ENCODE assay signal across 8 cellular contexts in the genomic region with DNA sequence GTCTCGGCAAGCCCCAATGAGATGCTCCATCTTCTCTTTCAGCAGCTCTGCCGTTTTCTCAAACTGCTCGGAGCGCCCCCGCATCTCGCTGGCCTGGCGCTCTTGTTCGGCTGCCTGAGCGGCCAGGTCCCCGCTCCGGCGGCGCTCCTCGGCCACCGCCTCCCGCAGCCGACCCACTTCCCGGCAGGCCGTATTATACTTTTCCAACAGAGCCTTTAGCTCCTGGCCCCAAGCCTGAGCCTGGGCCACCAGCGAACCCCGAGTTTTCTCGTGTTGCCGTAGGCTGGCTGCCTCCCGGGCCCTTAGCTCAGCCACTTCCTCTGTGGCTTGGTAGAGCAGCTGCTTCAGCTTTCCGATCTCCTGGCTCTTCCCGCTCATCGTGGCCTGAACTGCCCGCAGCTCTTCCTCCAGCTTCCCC. TPM values are rescaled to one million over a fixed set of nuclear protein-coding genes. Genes with fewer than 3 reads are reported as not detected.
A peak's percentile ranks its signal among the peaks of the same experiment; 100 is the strongest.
DNase-seq lines count a peak whose midpoint lies in the region; ATAC-seq and TF ChIP-seq lines count a peak whose summit lies in the region.

No MANE protein-coding gene starts in this region.

- peak overlapping the region in 7 of 8 donors; percentile 45 to 76 (median 68) for H3K27ac ChIP-seq in spleen

- H3K4me1 ChIP-seq in spleen = peaks cover 0 to 28% (median 16%) of the 10 kb centered on the region in 6 donors

- no peak for TF ChIP-seq CTCF in spleen (IDR thresholded peaks at IDR 0.05 in 8 of 11, conservative IDR thresholded peaks at IDR 0.05 in 3 of 11)

- peaks cover 0 to 12% (median 0%) of the 10 kb centered on the region in 7 donors for H3K27me3 ChIP-seq in spleen (replicated peaks in 1 of 7)

- intact Hi-C loops in spleen (cut with DNase I; ENCODE audit: low total_unique reads) = no loop called here

- peak overlapping the region; percentile 84 for H3K27ac Mint-ChIP-seq in T-helper 17 cell

- TF ChIP-seq POLR2A in spleen (IDR thresholded peaks at IDR 0.05) = no peak

- H3K27me3 Mint-ChIP-seq in T-helper 17 cell = peaks cover 32% of the 10 kb centered on the region

- H3K4me3 ChIP-seq in spleen = peak overlapping the region; percentile 8 to 59 (median 33)

- peak overlapping the region; percentile 84 for H3K4me3 Mint-ChIP-seq in T-helper 17 cell

- 1 to 6% (median 4%) methylated on average over 17 to 28 of the region's 28 CpGs for WGBS in spleen, 5 donors

- DNase-seq in EH (ENCODE audit: low read depth) = peak; percentile 61
- DNase-seq in T-helper 17 cell = peak in 2 of 3 donors; percentile 16 to 18
- DNase-seq in central memory CD4-positive, alpha-beta T cell = peak; percentile 20
- peak; percentile 64 for DNase-seq in islet precursor cell
- peak; percentile 91 for DNase-seq in spleen
- no peak for DNase-seq in HT-29 (ENCODE audit: low spot score)
- DNase-seq in NCI-H2171 treated with DMSO at 0.1 percent for 48 hours (lab: John Stamatoyannopoulos, UW) = no peak
- no peak for DNase-seq in NCI-H82 (lab: John Stamatoyannopoulos, UW)

- H3K9me3 ChIP-seq in T-helper 17 cell (ENCODE audit: control insufficient read depth, low read length, poor library complexity, severe bottlenecking) = no peaks in the 10 kb centered on the region
- no peaks in the 10 kb centered on the region for H3K9me3 ChIP-seq in spleen

- H3K4me1 Mint-ChIP-seq in T-helper 17 cell = peaks cover 18% of the 10 kb centered on the region

- ATAC-seq in T-helper 17 cell = peak; percentile 86

- no peaks in the 10 kb centered on the region for H3K36me3 ChIP-seq in spleen

- H3K36me3 Mint-ChIP-seq in T-helper 17 cell (ENCODE audit: low read depth) = no peaks in the 10 kb centered on the region

RNA-seq across cellular contexts. Expression of gene PIAS3, which starts 13.1 kb away (rescaled TPM):
- 10 to 100 TPM; 19.0 to 20.0 TPM for total RNA-seq in T-helper 17 cell
- 10 to 100 TPM; 20.1 to 29.5 (median 26.2) TPM for total RNA-seq in spleen
- 10 to 100 TPM; 10.1 to 16.9 (median 11.7) TPM for polyA plus RNA-seq in spleen
- total RNA-seq in HT-29 (2014; rRNA removed; shearing (Covaris generic)) = 15.8 and 25.2 TPM in 2 replicates

RNA-seq across cellular contexts. Expression of gene ANKRD35, which starts 13.7 kb away (rescaled TPM):
- not detected for total RNA-seq in T-helper 17 cell
- total RNA-seq in spleen = 1 to 10 TPM in 1 of 7 donors, under 1 TPM in 6; 0.26 to 1.3 (median 0.47) TPM
- under 1 TPM; 0.38 to 0.65 (median 0.57) TPM for polyA plus RNA-seq in spleen
- 0.29 and 0.46 TPM in 2 replicates for total RNA-seq in HT-29 (2014; rRNA removed; shearing (Covaris generic))

RNA-seq across cellular contexts. Expression of gene NUDT17, which starts 26.6 kb away (rescaled TPM):
- total RNA-seq in T-helper 17 cell = 1 to 10 TPM; 2.1 to 2.2 TPM
- total RNA-seq in spleen = 1 to 10 TPM; 4.3 to 7.5 (median 5.4) TPM
- polyA plus RNA-seq in spleen = 1 to 10 TPM; 4.8 to 6.7 (median 4.8) TPM
- total RNA-seq in HT-29 (2014; rRNA removed; shearing (Covaris generic)) = 0.63 and 1.6 TPM in 2 replicates

RNA-seq across cellular contexts. Expression of gene ITGA10, which starts 37.8 kb away (rescaled TPM):
- total RNA-seq in T-helper 17 cell = 1 to 10 TPM in 1 of 2 donors, under 1 TPM in 1; 0.70 to 1.3 TPM
- total RNA-seq in spleen = 1 to 10 TPM in 6 of 7 donors, under 1 TPM in 1; 0.69 to 5.3 (median 3.0) TPM
- 1 to 10 TPM; 1.0 to 2.1 (median 2.0) TPM for polyA plus RNA-seq in spleen
- total RNA-seq in HT-29 (2014; rRNA removed; shearing (Covaris generic)) = 0.08 and 0.10 TPM in 2 replicates

RNA-seq across cellular contexts. Expression of gene PEX11B, which starts 46.5 kb away (rescaled TPM):
- total RNA-seq in T-helper 17 cell (10 to 100 TPM; 15.7 TPM), spleen (10 to 100 TPM; 23.4 to 35.4 (median 32.3) TPM)
- 10 to 100 TPM; 20.3 to 28.0 (median 26.7) TPM for polyA plus RNA-seq in spleen
- total RNA-seq in HT-29 (2014; rRNA removed; shearing (Covaris generic)) = 10.5 and 11.1 TPM in 2 replicates

Comparison
In these comparisons a context has a peak if more than half of its experiments do, and no peak if none do; other contexts are left out.
1. DNase-seq: peak in EH (single experiment), T-helper 17 cell (2 of 3), central memory CD4-positive, alpha-beta T cell (single experiment), islet precursor cell (single experiment) and spleen (single experiment); none in HT-29 (single experiment), NCI-H2171 treated with DMSO at 0.1 percent for 48 hours (single experiment) and NCI-H82 (single experiment).